16 cellular contexts compared by ENCODE assay signal in the genomic region with DNA sequence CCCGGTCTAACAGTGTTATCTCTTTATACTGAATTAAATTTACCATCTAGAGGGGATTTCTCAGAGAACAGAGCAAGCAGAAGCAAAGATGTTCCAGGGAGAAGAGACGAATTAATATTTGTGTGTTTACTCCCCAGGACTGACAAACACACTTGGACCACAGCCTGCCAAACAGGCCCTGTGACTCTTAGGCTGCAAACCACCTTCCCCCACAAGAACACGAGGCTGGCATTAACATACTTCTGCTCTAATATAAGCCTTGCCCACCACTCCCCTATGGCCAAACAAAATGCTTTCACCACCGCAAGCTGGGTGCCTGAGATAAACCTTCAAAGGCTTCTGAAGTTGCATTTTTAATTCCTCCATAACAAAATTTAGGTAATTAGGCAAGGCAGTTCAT.
"Had no signal": no experiment of that assay in that cellular context is flagged by ENCODE, and none has a peak within 500 bp of the region (broad histone marks: within the 10 kb centered on the region; RNA-seq: fewer than 3 reads in every experiment).

No MANE protein-coding gene starts in this region.

- H3K27ac ChIP-seq: lower lobe of right lung, SK-N-MC, thoracic aorta, VCaP had no signal

- H3K4me3 ChIP-seq: lower lobe of right lung, SK-N-MC, thoracic aorta had no signal

- H3K36me3 Mint-ChIP-seq: naive B cell, T-cell had no signal

- H3K4me1 Mint-ChIP-seq: activated CD4-positive, alpha-beta T cell treated with anti-CD3 and anti-CD28 coated beads for 36 hours; naive B cell; stimulated activated naive CD8-positive, alpha-beta T cell treated with anti-CD3 and anti-CD28 coated beads, Interleukin-15, amount 100 ng/mL, for 72 hours; T-cell had no signal

- H3K27ac Mint-ChIP-seq: activated CD4-positive, alpha-beta T cell treated with anti-CD3 and anti-CD28 coated beads for 36 hours; activated CD8-positive, alpha-beta T cell treated with anti-CD3 and anti-CD28 coated beads, Interleukin-2, amount 10 ng/mL, durations not matched to agents 7 days and 5 days; naive B cell; stimulated activated naive CD8-positive, alpha-beta T cell treated with anti-CD3 and anti-CD28 coated beads, Interleukin-15, amount 100 ng/mL, for 72 hours; T-cell had no signal

- H3K9me3 Mint-ChIP-seq: effector memory CD8-positive, alpha-beta T cell; naive B cell; stimulated activated naive CD8-positive, alpha-beta T cell treated with anti-CD3 and anti-CD28 coated beads, Interleukin-15, amount 100 ng/mL, for 72 hours; T-cell had no signal

- H3K9me3 ChIP-seq: lower lobe of right lung, thoracic aorta had no signal

- H3K36me3 ChIP-seq: thoracic aorta had no signal

- H3K27me3 Mint-ChIP-seq: activated CD4-positive, alpha-beta T cell treated with anti-CD3 and anti-CD28 coated beads for 36 hours; effector memory CD8-positive, alpha-beta T cell; naive B cell; stimulated activated naive CD8-positive, alpha-beta T cell treated with anti-CD3 and anti-CD28 coated beads, Interleukin-15, amount 100 ng/mL, for 72 hours had no signal

- H3K4me3 Mint-ChIP-seq: activated CD4-positive, alpha-beta T cell treated with anti-CD3 and anti-CD28 coated beads for 36 hours; activated CD8-positive, alpha-beta T cell treated with anti-CD3 and anti-CD28 coated beads, Interleukin-2, amount 10 ng/mL, durations not matched to agents 7 days and 5 days; effector memory CD8-positive, alpha-beta T cell; stimulated activated naive CD8-positive, alpha-beta T cell treated with anti-CD3 and anti-CD28 coated beads, Interleukin-15, amount 100 ng/mL, for 72 hours; T-cell had no signal

- H3K4me1 ChIP-seq: lower lobe of right lung had no signal

- DNase-seq: activated CD4-positive, alpha-beta T cell treated with anti-CD3 and anti-CD28 coated beads for 36 hours; activated CD8-positive, alpha-beta memory T cell treated with anti-CD3 and anti-CD28 coated beads, Interleukin-2, amount 50 U/mL, for 48 hours; activated CD8-positive, alpha-beta T cell treated with anti-CD3 and anti-CD28 coated beads, Interleukin-2, amount 10 ng/mL, durations not matched to agents 7 days and 5 days; central memory CD4-positive, alpha-beta T cell; effector memory CD8-positive, alpha-beta T cell; erythroblast; lower lobe of right lung; naive B cell; occipital lobe; stimulated activated CD4-positive, alpha-beta T cell treated with anti-CD3 and anti-CD28 coated beads, Interleukin-15, amount 100 ng/mL, for 24 hours; stimulated activated CD4-positive, alpha-beta T cell treated with anti-CD3 and anti-CD28 coated beads, Interleukin-4, amount 100 ng/mL, for 24 hours; stimulated activated naive CD8-positive, alpha-beta T cell treated with anti-CD3 and anti-CD28 coated beads, Interleukin-15, amount 100 ng/mL, for 72 hours; T-cell had no signal

- ATAC-seq: activated CD4-positive, alpha-beta T cell treated with anti-CD3 and anti-CD28 coated beads for 36 hours; activated CD8-positive, alpha-beta T cell treated with anti-CD3 and anti-CD28 coated beads, Interleukin-2, amount 10 ng/mL, durations not matched to agents 7 days and 5 days; effector memory CD8-positive, alpha-beta T cell; lower lobe of right lung; stimulated activated naive CD8-positive, alpha-beta T cell treated with anti-CD3 and anti-CD28 coated beads, Interleukin-15, amount 100 ng/mL, for 72 hours; T-cell had no signal
